ENCODE assay signal across 11 cellular contexts in the genomic region with DNA sequence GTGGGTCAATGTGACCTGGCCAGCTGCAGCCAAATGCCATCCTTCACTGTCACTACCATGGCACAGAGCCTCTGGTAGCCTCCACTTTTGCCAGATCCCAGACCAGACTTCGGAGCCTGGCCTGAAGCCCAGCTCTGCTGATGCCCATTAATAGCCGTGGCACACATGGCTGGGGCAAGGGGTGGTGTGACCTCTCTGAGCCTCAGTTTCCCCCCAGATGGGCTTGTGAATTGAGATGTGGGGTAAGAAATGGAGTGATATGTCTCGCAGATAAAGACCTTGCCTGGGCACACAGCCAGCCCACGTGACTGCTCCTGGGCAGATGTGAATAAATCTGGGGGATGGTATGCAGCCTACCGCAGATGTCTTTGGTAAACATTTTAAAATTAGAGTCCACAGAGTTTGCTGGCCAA. TPM values are rescaled to one million over a fixed set of nuclear protein-coding genes. Genes with fewer than 3 reads are reported as not detected.
A peak's percentile ranks its signal among the peaks of the same experiment; 100 is the strongest.
DNase-seq lines count a peak whose midpoint lies in the region; ATAC-seq, FAIRE-seq and TF ChIP-seq lines count a peak whose summit lies in the region.
"Had no signal": no experiment of that assay in that cellular context is flagged by ENCODE, and none has a peak within 500 bp of the region (broad histone marks: within the 10 kb centered on the region; RNA-seq: fewer than 3 reads in every experiment).

No MANE protein-coding gene starts in this region.

- H3K27ac Mint-ChIP-seq in astrocyte (ENCODE audit: unreplicated experiment), result no peak overlapping the region
- H3K27ac Mint-ChIP-seq in nephron, result peak overlapping the region in 2 of 3 experiments; percentile 76 to 78

- H3K79me2 ChIP-seq in KMS-11 (ENCODE audit: insufficient read depth, low read depth) (no peaks in the 10 kb centered on the region), astrocyte (ENCODE audit: insufficient read depth, low read length) (no peaks in the 10 kb centered on the region)

- no peak for FAIRE-seq in astrocyte (lab: Jason Lieb, UNC)

- in situ Hi-C loops in brain microvascular endothelial cell (cut with HindIII; ENCODE audit: low pct_ligation_motif_present, low sequenced_read_pairs), result no loop called here

- H4K20me1 ChIP-seq in KMS-11 (ENCODE audit: insufficient read depth) (no peaks in the 10 kb centered on the region), astrocyte (ENCODE audit: insufficient read depth, low read length) (no peaks in the 10 kb centered on the region)

- H3K9me3 Mint-ChIP-seq in astrocyte (ENCODE audit: unreplicated experiment), result no peaks in the 10 kb centered on the region
- no peaks in the 10 kb centered on the region for H3K9me3 Mint-ChIP-seq in nephron

- H3K27me3 ChIP-seq in KMS-11 (ENCODE audit: insufficient read depth, low read depth), result no peaks in the 10 kb centered on the region
- H3K27me3 ChIP-seq in astrocyte (ENCODE audit: insufficient read depth, low read length), result no peaks in the 10 kb centered on the region
- H3K27me3 ChIP-seq in brain microvascular endothelial cell (replicated peaks), result no peaks in the 10 kb centered on the region

- peak overlapping the region; percentile 10; the same call in 1 of the 2 replicates for H2AFZ ChIP-seq in KMS-11 (ENCODE audit: low read depth)
- no peak overlapping the region for H2AFZ ChIP-seq in astrocyte (ENCODE audit: low read depth, low read length)

- ATAC-seq in HG03108 (IDR thresholded peaks at IDR 0.05; ENCODE audit: unreplicated experiment), result no peak
- ATAC-seq in HG03135 (IDR thresholded peaks at IDR 0.05; ENCODE audit: unreplicated experiment), result no peak

- H3K9ac ChIP-seq in KMS-11, result no peak overlapping the region
- no peak overlapping the region for H3K9ac ChIP-seq in astrocyte (ENCODE audit: low read length)

- no peaks in the 10 kb centered on the region for H3K4me1 Mint-ChIP-seq in astrocyte (ENCODE audit: low read depth, unreplicated experiment)
- peaks cover 15% of the 10 kb centered on the region for H3K4me1 Mint-ChIP-seq in nephron

- H3K9me3 ChIP-seq in astrocyte (ENCODE audit: insufficient read depth, low read depth, low read length), result no peaks in the 10 kb centered on the region

- H3K36me3 ChIP-seq in KMS-11 (ENCODE audit: insufficient read depth) (no peaks in the 10 kb centered on the region), astrocyte (ENCODE audit: insufficient read depth, low read length) (no peaks in the 10 kb centered on the region), brain microvascular endothelial cell (replicated peaks) (no peaks in the 10 kb centered on the region)

- DNase-seq in SHP77 (lab: John Stamatoyannopoulos, UW), result peak; percentile 13 to 45
- no peak for DNase-seq in SHP77 treated with DMSO at 0.1 percent for 48 hours (lab: John Stamatoyannopoulos, UW)
- peak; percentile 58 for DNase-seq in astrocyte (ENCODE audit: low read depth)
- DNase-seq in brain microvascular endothelial cell, result no peak
- DNase-seq: amniotic stem cell, foreskin keratinocyte, mesendoderm had no signal

- no peak for TF ChIP-seq CTCF in KMS-11 (conservative IDR thresholded peaks at IDR 0.05; ENCODE audit: low read depth, low read length)
- TF ChIP-seq CTCF in astrocyte (IDR thresholded peaks at IDR 0.05; ENCODE audit: insufficient read depth, low read depth, low read length), result no peak
- TF ChIP-seq CTCF in nephron (IDR thresholded peaks at IDR 0.05; ENCODE audit: unreplicated experiment in 3 of 3), result no peak
- TF ChIP-seq CTCF in brain microvascular endothelial cell (IDR thresholded peaks at IDR 0.05; ENCODE audit: low read depth, low read length, missing control alignments), result no peak

- H3K4me3 ChIP-seq in KMS-11 (IDR thresholded peaks at IDR 0.05; ENCODE audit: insufficient read depth, low read depth, low read length) (no peak overlapping the region), astrocyte (ENCODE audit: insufficient read depth, low read depth, low read length) (no peak overlapping the region), brain microvascular endothelial cell (ENCODE audit: low read depth, low read length) (no peak overlapping the region)

- H3K4me2 ChIP-seq in KMS-11 (peak overlapping the region; percentile 40), astrocyte (ENCODE audit: low read length) (no peak overlapping the region)

- H3K4me3 Mint-ChIP-seq in astrocyte (ENCODE audit: unreplicated experiment) (no peak overlapping the region), nephron (no peak overlapping the region)

- H3K27me3 Mint-ChIP-seq in astrocyte (ENCODE audit: low read depth, unreplicated experiment) (peaks cover 15% of the 10 kb centered on the region), nephron (ENCODE audit: low read depth) (no peaks in the 10 kb centered on the region)

- H3K36me3 Mint-ChIP-seq in astrocyte (ENCODE audit: low read depth, unreplicated experiment) (peaks cover 3% of the 10 kb centered on the region), nephron (ENCODE audit: low read depth) (no peaks in the 10 kb centered on the region)

- H3K27ac ChIP-seq in KMS-11 (peak overlapping the region; percentile 27; the same call in 1 of the 2 replicates), astrocyte (ENCODE audit: low read depth, low read length) (no peak overlapping the region), brain microvascular endothelial cell (no peak overlapping the region)
- H3K27ac ChIP-seq: foreskin keratinocyte had no signal

- H3K4me1 ChIP-seq in KMS-11 (ENCODE audit: low read depth, poor library complexity, severe bottlenecking), result peaks cover 19% of the 10 kb centered on the region
- peaks cover 7% of the 10 kb centered on the region for H3K4me1 ChIP-seq in astrocyte (ENCODE audit: insufficient read depth, low read length)
- H3K4me1 ChIP-seq: foreskin keratinocyte had no signal

RNA-seq across cellular contexts. Expression of gene SUSD3, which starts 13.9 kb away (rescaled TPM):
- total RNA-seq in astrocyte, result not detected in 2 replicates

RNA-seq across cellular contexts. Expression of gene CARD19, which starts 23.6 kb away (rescaled TPM):
- total RNA-seq in astrocyte, result 33.8 and 36.3 TPM in 2 replicates

Comparison
In these comparisons a context has a peak if more than half of its experiments do, and no peak if none do; other contexts are left out.
1. DNase-seq: peak in SHP77 (2 of 2) and astrocyte (single experiment); none in SHP77 treated with DMSO at 0.1 percent for 48 hours (single experiment) and brain microvascular endothelial cell (single experiment).